In the genomic region with DNA sequence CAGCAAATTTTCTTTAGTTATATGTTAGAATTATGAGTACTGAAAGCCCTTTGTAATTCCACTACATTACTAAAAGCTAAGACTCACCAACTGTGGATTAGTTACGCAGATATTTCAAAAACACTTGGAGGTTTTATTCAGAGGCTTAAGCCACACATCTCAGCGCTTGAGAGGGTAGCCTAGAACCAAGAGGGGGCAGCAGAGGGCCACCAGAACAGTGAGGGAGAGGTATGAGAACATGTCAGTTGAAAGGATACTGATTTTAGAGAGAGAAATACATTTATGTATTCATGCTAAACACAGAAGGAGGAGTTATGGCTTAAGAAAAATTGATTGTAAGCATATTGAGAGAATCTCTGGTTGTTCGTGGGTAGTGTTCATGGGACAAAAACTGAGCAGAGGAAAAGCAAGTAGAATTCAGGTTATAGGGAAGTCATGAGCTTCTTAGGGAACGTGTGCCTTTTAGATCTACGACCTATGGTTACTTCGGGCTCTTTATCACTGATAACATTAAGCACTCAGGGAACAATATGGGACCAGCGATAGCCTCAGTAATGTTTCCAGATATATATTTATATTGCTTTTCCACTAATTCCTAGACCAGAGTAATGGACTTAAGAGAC, we compare ENCODE assay signal across 8 cellular contexts. TPM values are rescaled to one million over a fixed set of nuclear protein-coding genes. Genes with fewer than 3 reads are reported as not detected.
DNase-seq lines count a peak whose midpoint lies in the region; ATAC-seq, FAIRE-seq and TF ChIP-seq lines count a peak whose summit lies in the region.

No MANE protein-coding gene starts in this region.

- H3K79me2 ChIP-seq in HCT116 (ENCODE audit: insufficient read depth, low read length) (no peaks in the 10 kb centered on the region), parathyroid adenoma (no peaks in the 10 kb centered on the region)

- TF ChIP-seq POLR2A in HCT116 (IDR thresholded peaks at IDR 0.05; ENCODE audit: borderline replicate concordance, extremely low read depth, insufficient read depth, insufficient read length): no peak

- peak; percentile 77 for TF ChIP-seq CTCF in GM12864 (IDR thresholded peaks at IDR 0.05; ENCODE audit: low read depth, low read length, missing control alignments)
- TF ChIP-seq CTCF in HCT116 (IDR thresholded peaks at IDR 0.05 in 2 of 3, conservative IDR thresholded peaks at IDR 0.05 in 1 of 3; ENCODE audit: borderline replicate concordance in 1 of 3, insufficient read depth in 1 of 3, low read depth in 2 of 3, low read length in 2 of 3): peak; percentile 88 to 97 (median 92)
- TF ChIP-seq CTCF in RWPE2 (IDR thresholded peaks at IDR 0.05; ENCODE audit: poor library complexity, severe bottlenecking): peak; percentile 93
- peak; percentile 89 for TF ChIP-seq CTCF in foreskin keratinocyte (conservative IDR thresholded peaks at IDR 0.05)
- TF ChIP-seq CTCF in parathyroid adenoma (IDR thresholded peaks at IDR 0.05): peak; percentile 93

- no peak for FAIRE-seq in urothelium cell line (lab: Jason Lieb, UNC)

- no peak overlapping the region for H3K4me2 ChIP-seq in HCT116 (ENCODE audit: low read length)
- no peak overlapping the region for H3K4me2 ChIP-seq in parathyroid adenoma (ENCODE audit: low read length)

- H3K27me3 Mint-ChIP-seq in activated T-helper 2 cell treated with anti-CD3 and anti-CD28 coated beads, Interferon-gamma antibody, Interleukin-2, Interleukin-4, amounts not matched to agents 10 μg/mL and 5 μg/mL and 100 μg/mL, durations not matched to agents 14 hours and 24 hours and 36 hours (ENCODE audit: low read depth): peaks cover 1% of the 10 kb centered on the region

- peak; percentile 91 for TF ChIP-seq RAD21 in HCT116 (IDR thresholded peaks at IDR 0.05; ENCODE audit: low read depth)

- H3K9me2 ChIP-seq in HCT116 (ENCODE audit: insufficient read depth): no peaks in the 10 kb centered on the region

- H3K27me3 ChIP-seq in HCT116 (ENCODE audit: insufficient read depth, low read length): no peaks in the 10 kb centered on the region
- no peaks in the 10 kb centered on the region for H3K27me3 ChIP-seq in RWPE2 (ENCODE audit: insufficient read depth, poor library complexity, severe bottlenecking)
- no peaks in the 10 kb centered on the region for H3K27me3 ChIP-seq in foreskin keratinocyte
- H3K27me3 ChIP-seq in parathyroid adenoma (ENCODE audit: control insufficient read depth, insufficient read depth, low read length): no peaks in the 10 kb centered on the region

- H3K36me3 ChIP-seq in HCT116 (ENCODE audit: control insufficient read depth in 1 of 2, insufficient read depth in 2 of 2, low read length in 2 of 2): no peaks in the 10 kb centered on the region
- H3K36me3 ChIP-seq in RWPE2 (ENCODE audit: low read depth): no peaks in the 10 kb centered on the region
- H3K36me3 ChIP-seq in parathyroid adenoma (ENCODE audit: control insufficient read depth, insufficient read depth, low read length): no peaks in the 10 kb centered on the region

- H3K4me1 ChIP-seq in HCT116 (ENCODE audit: control insufficient read depth in 1 of 2, insufficient read depth in 2 of 2, low read length in 2 of 2): no peaks in the 10 kb centered on the region
- H3K4me1 ChIP-seq in RWPE2 (ENCODE audit: insufficient read depth, poor library complexity, severe bottlenecking): no peaks in the 10 kb centered on the region
- no peaks in the 10 kb centered on the region for H3K4me1 ChIP-seq in foreskin keratinocyte
- peaks cover 4% of the 10 kb centered on the region for H3K4me1 ChIP-seq in parathyroid adenoma

- POLR2A ChIA-PET in HCT116 (lab: Charles Lee): interaction anchor here (1.7 kb wide), 1 partner anchor 348 kb away, joined by 4 read pairs; no protein-coding TSS in a partner anchor

- CTCF ChIA-PET in HCT116 (lab: Charles Lee): interaction anchor here (0.7 to 5.5 kb wide), 9 partner anchors 9 to 377 kb away, joined by 3 to 103 read pairs (median 6); no protein-coding TSS in a partner anchor

- H2AFZ ChIP-seq in HCT116 (ENCODE audit: low read depth, low read length, poor library complexity, severe bottlenecking) (no peak overlapping the region), parathyroid adenoma (peak overlapping the region; percentile 24)

- peaks cover 9% of the 10 kb centered on the region for H3K9me3 Mint-ChIP-seq in activated T-helper 2 cell treated with anti-CD3 and anti-CD28 coated beads, Interferon-gamma antibody, Interleukin-2, Interleukin-4, amounts not matched to agents 10 μg/mL and 5 μg/mL and 100 μg/mL, durations not matched to agents 14 hours and 24 hours and 36 hours

- H3K27ac ChIP-seq in HCT116 (ENCODE audit: low read depth, low read length) (no peak overlapping the region), RWPE2 (ENCODE audit: poor library complexity, severe bottlenecking) (no peak overlapping the region), foreskin keratinocyte (no peak overlapping the region), parathyroid adenoma (no peak overlapping the region)

- H3K27ac Mint-ChIP-seq in activated T-helper 2 cell treated with anti-CD3 and anti-CD28 coated beads, Interferon-gamma antibody, Interleukin-2, Interleukin-4, amounts not matched to agents 10 μg/mL and 5 μg/mL and 100 μg/mL, durations not matched to agents 14 hours and 24 hours and 36 hours: no peak overlapping the region

- no TSS peak for BruUV-seq in HCT116 (replicated peaks; lab: Mats Ljungman, UMichigan)

- peaks cover 5% of the 10 kb centered on the region for H3K4me1 Mint-ChIP-seq in activated T-helper 2 cell treated with anti-CD3 and anti-CD28 coated beads, Interferon-gamma antibody, Interleukin-2, Interleukin-4, amounts not matched to agents 10 μg/mL and 5 μg/mL and 100 μg/mL, durations not matched to agents 14 hours and 24 hours and 36 hours (ENCODE audit: low read depth)

- no peaks in the 10 kb centered on the region for H4K20me1 ChIP-seq in HCT116 (ENCODE audit: insufficient read depth)

- H3K4me3 Mint-ChIP-seq in activated T-helper 2 cell treated with anti-CD3 and anti-CD28 coated beads, Interferon-gamma antibody, Interleukin-2, Interleukin-4, amounts not matched to agents 10 μg/mL and 5 μg/mL and 100 μg/mL, durations not matched to agents 14 hours and 24 hours and 36 hours (ENCODE audit: low read depth): no peak overlapping the region

- no peak for DNase-seq in GM12864 (ENCODE audit: low read depth)
- DNase-seq in HCT116 (ENCODE audit: low read depth, low spot score): peak; percentile 62
- peak; percentile 73 for DNase-seq in M059J (ENCODE audit: low read depth)
- DNase-seq in RWPE2 (ENCODE audit: low spot score): no peak
- DNase-seq in activated T-helper 2 cell treated with anti-CD3 and anti-CD28 coated beads, Interferon-gamma antibody, Interleukin-2, Interleukin-4, amounts not matched to agents 10 μg/mL and 5 μg/mL and 100 μg/mL, durations not matched to agents 14 hours and 24 hours and 36 hours (ENCODE audit: low spot score): peak; percentile 49
- peak; percentile 26 to 61 for DNase-seq in foreskin keratinocyte
- DNase-seq in urothelium cell line (ENCODE audit: low spot score): peak; percentile 65

- peaks cover 0 to 2% of the 10 kb centered on the region in 2 experiments; a peak in 1 of 4 replicates for H3K9me3 ChIP-seq in HCT116 (ENCODE audit: control insufficient read depth in 1 of 2, insufficient read depth in 1 of 2, low read depth in 1 of 2, low read length in 2 of 2)
- no peaks in the 10 kb centered on the region for H3K9me3 ChIP-seq in RWPE2 (ENCODE audit: severe bottlenecking)
- H3K9me3 ChIP-seq in parathyroid adenoma (ENCODE audit: control insufficient read depth, low read length): no peaks in the 10 kb centered on the region

- RAD21 ChIA-PET in HCT116 (lab: Charles Lee; ENCODE audit: low non-redundant PET in 1 of 2, low total read pairs in 2 of 2, uncharacterized antibody in 2 of 2, unreplicated experiment in 2 of 2): interaction anchor here (0.9 to 2.2 kb wide), 4 partner anchors 38 to 347 kb away, joined by 3 to 17 read pairs (median 9); no protein-coding TSS in a partner anchor

- intact Hi-C loops in HCT116 (cut with micrococcal nuclease): loop anchor here (1.0 kb wide), 4 partner anchors 38 to 347 kb away; no protein-coding TSS in a partner anchor
- intact Hi-C loops in activated T-helper 2 cell treated with anti-CD3 and anti-CD28 coated beads, Interferon-gamma antibody, Interleukin-2, Interleukin-4, amounts not matched to agents 10 μg/mL and 5 μg/mL and 100 μg/mL, durations not matched to agents 14 hours and 24 hours and 36 hours (cut with micrococcal nuclease): loop anchor here (1.0 to 5.0 kb wide), 3 partner anchors 38 to 235 kb away; no protein-coding TSS in a partner anchor

- peaks cover 3% of the 10 kb centered on the region for H3K36me3 Mint-ChIP-seq in activated T-helper 2 cell treated with anti-CD3 and anti-CD28 coated beads, Interferon-gamma antibody, Interleukin-2, Interleukin-4, amounts not matched to agents 10 μg/mL and 5 μg/mL and 100 μg/mL, durations not matched to agents 14 hours and 24 hours and 36 hours (ENCODE audit: low read depth)

- H3K4me3 ChIP-seq in GM12864 (ENCODE audit: low read depth, low read length) (no peak overlapping the region), HCT116 (replicated peaks in 1 of 2; ENCODE audit: low read depth in 1 of 2, low read length in 2 of 2) (no peak overlapping the region), RWPE2 (ENCODE audit: severe bottlenecking) (no peak overlapping the region), parathyroid adenoma (ENCODE audit: low read depth, low read length) (no peak overlapping the region)

- ATAC-seq in HCT116 (peak; percentile 100), RWPE2 (ENCODE audit: low read depth) (peak; percentile 99), foreskin keratinocyte (peak; percentile 98)

- H3K9ac ChIP-seq in HCT116 (ENCODE audit: low read length): no peak overlapping the region
- H3K9ac ChIP-seq in parathyroid adenoma: no peak overlapping the region

TF ChIP-seq in HCT116, 20 proteins besides CTCF, POLR2A, EP300 and RAD21 (continues in another document):
- TF ChIP-seq YY1 (IDR thresholded peaks at IDR 0.05; ENCODE audit: extremely low read depth, insufficient replicate concordance, low read depth, low read length) (no peak), EZH2phosphoT487 (IDR thresholded peaks at IDR 0.05; ENCODE audit: borderline replicate concordance) (no peak)
- TF ChIP-seq, protein P1, sequence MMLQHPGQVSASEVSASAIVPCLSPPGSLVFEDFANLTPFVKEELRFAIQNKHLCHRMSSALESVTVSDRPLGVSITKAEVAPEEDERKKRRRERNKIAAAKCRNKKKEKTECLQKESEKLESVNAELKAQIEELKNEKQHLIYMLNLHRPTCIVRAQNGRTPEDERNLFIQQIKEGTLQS (IDR thresholded peaks at IDR 0.05): no peak

RNA-seq across cellular contexts. Expression of a gene that starts 20.4 kb away (rescaled TPM):
- total RNA-seq in HCT116 (2021; ENCODE audit: unreplicated experiment) (45.2 TPM), foreskin keratinocyte (70.4 and 83.1 TPM in 2 replicates)
- polyA plus RNA-seq in HCT116 (2012): 29.3 and 33.1 TPM in 2 replicates
- total RNA-seq in M059J (2014; rRNA removed; shearing (Covaris generic)): 153 and 202 TPM in 2 replicates
- 44.0 and 46.4 TPM in 2 replicates for total RNA-seq in activated T-helper 2 cell treated with anti-CD3 and anti-CD28 coated beads, Interferon-gamma antibody, Interleukin-2, Interleukin-4, amounts not matched to agents 10 μg/mL and 5 μg/mL and 100 μg/mL, durations not matched to agents 14 hours and 24 hours and 36 hours
- 27.6 and 28.5 TPM in 2 replicates for polyA plus RNA-seq in foreskin keratinocyte

Comparison
In these comparisons a context has a peak if more than half of its experiments do, and no peak if none do; other contexts are left out.
1. DNase-seq: peak in HCT116 (single experiment), M059J (single experiment), activated T-helper 2 cell treated with anti-CD3 and anti-CD28 coated beads, Interferon-gamma antibody, Interleukin-2, Interleukin-4, amounts not matched to agents 10 μg/mL and 5 μg/mL and 100 μg/mL, durations not matched to agents 14 hours and 24 hours and 36 hours (single experiment), foreskin keratinocyte (2 of 2) and urothelium cell line (single experiment); none in GM12864 (single experiment) and RWPE2 (single experiment).
2. Peak in every context shown above with its lines, with median percentiles within 50 percentile points of each other: CTCF ChIP-seq and ATAC-seq.